ENCODE assay signal across 1 cellular context in the genomic region with DNA sequence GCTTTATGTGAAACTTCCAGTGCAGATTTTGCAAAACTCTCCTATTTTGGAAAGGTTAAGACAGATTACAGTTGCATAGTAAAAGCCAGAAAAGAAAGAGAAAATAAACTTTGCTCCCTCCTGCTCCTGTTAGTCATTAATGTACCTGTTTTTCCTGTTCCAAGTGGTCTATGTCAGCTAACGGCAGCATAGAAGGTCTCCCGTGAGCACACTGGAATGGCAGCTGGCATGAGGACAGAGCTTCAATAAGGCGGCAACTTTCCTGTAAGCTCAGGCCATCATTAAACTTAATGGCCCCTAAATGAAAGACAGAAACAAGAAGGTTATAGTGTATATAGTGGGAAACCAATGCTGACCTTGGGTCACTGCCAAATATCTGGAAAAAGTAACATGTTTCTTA.
TF ChIP-seq lines count a peak whose summit lies in the region.

No MANE protein-coding gene starts in this region.

TF ChIP-seq in WTC11, 78 proteins besides CTCF, POLR2A, EP300 and RAD21:
- TF ChIP-seq, protein P1, sequence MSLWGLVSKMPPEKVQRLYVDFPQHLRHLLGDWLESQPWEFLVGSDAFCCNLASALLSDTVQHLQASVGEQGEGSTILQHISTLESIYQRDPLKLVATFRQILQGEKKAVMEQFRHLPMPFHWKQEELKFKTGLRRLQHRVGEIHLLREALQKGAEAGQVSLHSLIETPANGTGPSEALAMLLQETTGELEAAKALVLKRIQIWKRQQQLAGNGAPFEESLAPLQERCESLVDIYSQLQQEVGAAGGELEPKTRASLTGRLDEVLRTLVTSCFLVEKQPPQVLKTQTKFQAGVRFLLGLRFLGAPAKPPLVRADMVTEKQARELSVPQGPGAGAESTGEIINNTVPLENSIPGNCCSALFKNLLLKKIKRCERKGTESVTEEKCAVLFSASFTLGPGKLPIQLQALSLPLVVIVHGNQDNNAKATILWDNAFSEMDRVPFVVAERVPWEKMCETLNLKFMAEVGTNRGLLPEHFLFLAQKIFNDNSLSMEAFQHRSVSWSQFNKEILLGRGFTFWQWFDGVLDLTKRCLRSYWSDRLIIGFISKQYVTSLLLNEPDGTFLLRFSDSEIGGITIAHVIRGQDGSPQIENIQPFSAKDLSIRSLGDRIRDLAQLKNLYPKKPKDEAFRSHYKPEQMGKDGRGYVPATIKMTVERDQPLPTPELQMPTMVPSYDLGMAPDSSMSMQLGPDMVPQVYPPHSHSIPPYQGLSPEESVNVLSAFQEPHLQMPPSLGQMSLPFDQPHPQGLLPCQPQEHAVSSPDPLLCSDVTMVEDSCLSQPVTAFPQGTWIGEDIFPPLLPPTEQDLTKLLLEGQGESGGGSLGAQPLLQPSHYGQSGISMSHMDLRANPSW (CRISPR knock-in tag; conservative IDR thresholded peaks at IDR 0.05; ENCODE audit: low read depth): no peak
- TF ChIP-seq JAZF1 (CRISPR knock-in tag; IDR thresholded peaks at IDR 0.05) (no peak), ELF4 (CRISPR knock-in tag; IDR thresholded peaks at IDR 0.05; ENCODE audit: low read depth) (no peak), SMAD4 (CRISPR knock-in tag; IDR thresholded peaks at IDR 0.05) (no peak), ZNF416 (CRISPR knock-in tag; IDR thresholded peaks at IDR 0.05) (no peak), SP1 (CRISPR knock-in tag; conservative IDR thresholded peaks at IDR 0.05) (no peak), GABPB1 (CRISPR knock-in tag; IDR thresholded peaks at IDR 0.05) (no peak), CREB1 (CRISPR knock-in tag; IDR thresholded peaks at IDR 0.05) (no peak), ETV6 (CRISPR knock-in tag; IDR thresholded peaks at IDR 0.05) (no peak)
- TF ChIP-seq, protein P2, sequence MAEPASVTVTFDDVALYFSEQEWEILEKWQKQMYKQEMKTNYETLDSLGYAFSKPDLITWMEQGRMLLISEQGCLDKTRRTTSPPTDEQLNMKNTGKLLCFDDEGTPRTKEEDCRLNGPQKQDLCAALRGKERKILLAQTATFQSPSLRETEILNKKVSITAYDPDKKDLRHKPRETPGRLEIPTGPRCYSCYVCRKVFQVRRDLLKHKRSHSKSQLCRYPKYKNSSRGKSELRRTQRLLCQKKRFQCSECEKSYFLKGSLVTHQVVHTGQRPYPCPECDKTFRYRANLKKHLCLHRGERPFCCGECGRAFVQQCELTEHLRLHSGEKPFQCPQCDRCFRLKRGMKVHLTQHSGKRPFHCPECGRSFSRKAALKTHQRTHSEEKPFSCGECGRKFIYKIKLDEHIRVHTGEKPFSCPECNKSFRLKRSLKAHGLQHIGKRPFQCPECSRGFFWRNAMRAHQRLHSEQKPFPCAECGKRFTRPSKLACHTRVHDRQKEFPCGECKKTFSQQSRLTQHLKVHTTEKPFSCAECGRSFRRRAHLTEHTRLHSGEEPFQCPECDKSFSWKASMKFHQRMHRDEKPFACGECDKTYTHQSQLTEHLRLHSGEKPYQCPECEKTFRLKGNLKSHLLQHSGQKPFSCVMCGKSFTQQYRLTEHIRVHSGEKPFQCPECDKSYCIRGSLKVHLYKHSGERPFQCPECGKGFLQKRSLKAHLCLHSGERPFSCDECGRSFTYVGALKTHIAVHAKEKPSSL (CRISPR knock-in tag; conservative IDR thresholded peaks at IDR 0.05): no peak
